Comparison of ENCODE assay signal across 8 cellular contexts in genomic region chr9:97128919-97129318, GRCh38.
"Had no signal": no experiment of that assay in that cellular context is flagged by ENCODE, and none has a peak within 500 bp of the region (broad histone marks: within the 10 kb centered on the region; RNA-seq: fewer than 3 reads in every experiment).

No MANE protein-coding gene starts in this region.

- ATAC-seq: HCT116, HepG2 had no signal

- H3K4me3 ChIP-seq: HAP-1 had no signal

- H3K27me3 Mint-ChIP-seq: IgD-negative memory B cell had no signal

- H3K36me3 Mint-ChIP-seq: IgD-negative memory B cell had no signal

- H3K36me3 ChIP-seq: HAP-1 had no signal

- H3K4me1 Mint-ChIP-seq: IgD-negative memory B cell had no signal

- H3K27ac ChIP-seq: HL-60 had no signal

- H3K4me1 ChIP-seq: HAP-1 had no signal

- DNase-seq: GOT3, H7, HFFc6 had no signal

- H3K4me3 Mint-ChIP-seq: HFFc6, IgD-negative memory B cell had no signal

- H3K9me3 ChIP-seq: HAP-1 had no signal

- H3K27ac Mint-ChIP-seq: HFFc6, IgD-negative memory B cell had no signal
